In the genomic region with DNA sequence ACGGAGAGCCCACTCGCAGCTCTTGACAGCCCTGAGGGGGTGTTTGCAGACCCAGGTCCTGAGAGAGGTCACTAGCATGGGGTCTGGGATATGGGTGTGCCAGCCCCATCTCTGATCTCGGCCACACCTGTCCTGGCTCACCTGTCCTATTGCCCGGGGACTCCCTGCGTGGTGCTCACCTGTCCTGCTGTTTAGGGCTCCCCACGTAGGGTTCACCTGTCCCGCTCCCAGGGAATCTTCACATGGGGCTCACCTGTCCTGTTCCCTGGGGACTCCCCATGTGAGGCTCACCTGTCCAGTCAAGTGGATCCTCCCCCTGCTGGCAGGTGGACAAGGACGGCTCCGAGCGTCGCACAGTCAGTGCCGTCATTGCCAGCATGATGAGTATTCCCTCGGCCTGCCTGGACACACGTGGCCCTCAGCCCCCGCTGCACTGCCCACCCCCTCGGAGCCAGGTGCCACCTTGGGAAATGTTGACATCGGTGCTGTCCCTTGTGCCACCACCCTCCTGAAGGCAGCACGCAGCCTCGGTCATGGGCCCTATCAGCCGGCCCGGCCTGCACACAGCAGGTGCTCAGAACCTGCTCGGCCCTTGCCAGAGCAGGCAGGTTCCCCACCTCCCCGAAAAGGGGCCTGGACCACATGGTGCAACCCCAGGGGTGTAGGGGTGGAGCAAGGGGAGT, we compare ENCODE assay signal across 14 cellular contexts. TPM values are rescaled to one million over a fixed set of nuclear protein-coding genes. Genes with fewer than 3 reads are reported as not detected.
DNase-seq lines count a peak whose midpoint lies in the region; ATAC-seq, FAIRE-seq and TF ChIP-seq lines count a peak whose summit lies in the region.
"Had no signal": no experiment of that assay in that cellular context is flagged by ENCODE, and none has a peak within 500 bp of the region (broad histone marks: within the 10 kb centered on the region; RNA-seq: fewer than 3 reads in every experiment).

No MANE protein-coding gene starts in this region.

- intact Hi-C loops in activated naive CD4-positive, alpha-beta T cell treated with anti-CD3 and anti-CD28 coated beads for 36 hours (cut with micrococcal nuclease) = no loop called here
- intact Hi-C loops in K562 (cut with micrococcal nuclease) (loop anchor here (5.0 to 10.0 kb wide), 3 partner anchors 52 to 302 kb away; a partner anchor contains a TSS), sigmoid colon (cut with DNase I) (no loop called here), thyroid gland (cut with DNase I) (no loop called here)

- no peak overlapping the region for H3K4me2 ChIP-seq in K562 (ENCODE audit: insufficient read depth, low read length)

- no peaks in the 10 kb centered on the region for H3K9me3 Mint-ChIP-seq in activated naive CD4-positive, alpha-beta T cell treated with anti-CD3 and anti-CD28 coated beads, Interleukin-2, amount 50 U/mL, for 24 hours
- H3K9me3 Mint-ChIP-seq in activated naive CD4-positive, alpha-beta T cell treated with anti-CD3 and anti-CD28 coated beads for 36 hours = no peaks in the 10 kb centered on the region

- H3K9me1 ChIP-seq in K562 (ENCODE audit: control insufficient read depth, insufficient read depth, low read length) = no peaks in the 10 kb centered on the region

- TF ChIP-seq POLR2A in K562 (conservative IDR thresholded peaks at IDR 0.05) (no peak), sigmoid colon (IDR thresholded peaks at IDR 0.05) (no peak), thyroid gland (IDR thresholded peaks at IDR 0.05) (no peak)

- H3K79me2 ChIP-seq in K562 (ENCODE audit: control insufficient read depth, insufficient read depth, low read length) = peaks cover 2% of the 10 kb centered on the region; the same call in 2 of the 3 replicates
- H3K79me2 ChIP-seq: parathyroid adenoma had no signal

- POLR2A ChIA-PET in K562 (lab: Yijun Ruan, JAX) = no interaction called here

- H3K36me3 ChIP-seq in K562 (ENCODE audit: control insufficient read depth, insufficient read depth, low read length) (no peaks in the 10 kb centered on the region), sigmoid colon (no peaks in the 10 kb centered on the region), thyroid gland (no peaks in the 10 kb centered on the region)
- H3K36me3 ChIP-seq: Peyer's patch had no signal

- no peak for TF ChIP-seq RAD21 in K562 (CRISPR knock-in tag; conservative IDR thresholded peaks at IDR 0.05 in 1 of 2, IDR thresholded peaks at IDR 0.05 in 1 of 2)

- ATAC-seq in K562 (no peak), HG02678 (IDR thresholded peaks at IDR 0.05; ENCODE audit: unreplicated experiment) (no peak)

- 0 out of 2 replicates have a peak, but pooled peaks cover 4% of the 10 kb centered on the region for H4K20me1 ChIP-seq in K562 (replicated peaks; ENCODE audit: control insufficient read depth, insufficient read depth, low read length)

- peak overlapping the region; percentile 4 for H3K4me3 Mint-ChIP-seq in activated naive CD4-positive, alpha-beta T cell treated with anti-CD3 and anti-CD28 coated beads, Interleukin-2, amount 50 U/mL, for 24 hours
- no peak overlapping the region for H3K4me3 Mint-ChIP-seq in activated naive CD4-positive, alpha-beta T cell treated with anti-CD3 and anti-CD28 coated beads for 36 hours

- no peaks in the 10 kb centered on the region for H3K27me3 Mint-ChIP-seq in activated naive CD4-positive, alpha-beta T cell treated with anti-CD3 and anti-CD28 coated beads, Interleukin-2, amount 50 U/mL, for 24 hours
- H3K27me3 Mint-ChIP-seq in activated naive CD4-positive, alpha-beta T cell treated with anti-CD3 and anti-CD28 coated beads for 36 hours (ENCODE audit: low read depth) = peaks cover 5% of the 10 kb centered on the region

- no peaks in the 10 kb centered on the region for H3K9me3 ChIP-seq in K562 (replicated peaks; ENCODE audit: control insufficient read depth, insufficient read depth, low read depth, low read length)
- no peaks in the 10 kb centered on the region for H3K9me3 ChIP-seq in sigmoid colon
- H3K9me3 ChIP-seq in thyroid gland = no peaks in the 10 kb centered on the region
- H3K9me3 ChIP-seq: Peyer's patch had no signal

- H3K27ac ChIP-seq in K562 (ENCODE audit: extremely low read depth, low read depth, low read length) = no peak overlapping the region
- H3K27ac ChIP-seq in sigmoid colon = no peak overlapping the region
- H3K27ac ChIP-seq in thyroid gland = no peak overlapping the region
- H3K27ac ChIP-seq: parathyroid adenoma had no signal

- CTCF ChIA-PET in activated naive CD4-positive, alpha-beta T cell treated with anti-CD3 and anti-CD28 coated beads for 36 hours (lab: Charles Lee) = no interaction called here
- CTCF ChIA-PET in K562 (lab: Yijun Ruan, JAX; ENCODE audit: low intra/inter-chr PET ratio) = no interaction called here

- no peak for TF ChIP-seq CTCF in K562 (IDR thresholded peaks at IDR 0.05 in 2 of 3, conservative IDR thresholded peaks at IDR 0.05 in 1 of 3; ENCODE audit: insufficient read depth in 2 of 3, low read depth in 1 of 3, low read length in 3 of 3)
- TF ChIP-seq CTCF in sigmoid colon (IDR thresholded peaks at IDR 0.05) = no peak
- TF ChIP-seq CTCF in thyroid gland (IDR thresholded peaks at IDR 0.05) = no peak

- no peak overlapping the region for H2AFZ ChIP-seq in K562 (ENCODE audit: low read depth, low read length)
- H2AFZ ChIP-seq: parathyroid adenoma had no signal

- H3K4me1 ChIP-seq in K562 (replicated peaks in 1 of 2; ENCODE audit: control insufficient read depth in 2 of 2, insufficient read depth in 2 of 2, low read length in 2 of 2) = peaks cover 21 to 94% of the 10 kb centered on the region in 2 experiments
- peaks cover 0 to 25% (median 9%) of the 10 kb centered on the region in 4 donors for H3K4me1 ChIP-seq in sigmoid colon
- peaks cover 10 to 32% of the 10 kb centered on the region in 2 donors for H3K4me1 ChIP-seq in thyroid gland
- H3K4me1 ChIP-seq: parathyroid adenoma had no signal

- H3K36me3 Mint-ChIP-seq in activated naive CD4-positive, alpha-beta T cell treated with anti-CD3 and anti-CD28 coated beads, Interleukin-2, amount 50 U/mL, for 24 hours = no peaks in the 10 kb centered on the region
- no peaks in the 10 kb centered on the region for H3K36me3 Mint-ChIP-seq in activated naive CD4-positive, alpha-beta T cell treated with anti-CD3 and anti-CD28 coated beads for 36 hours (ENCODE audit: low read depth)

- no peak overlapping the region; a peak in 1 of 4 replicates for H3K9ac ChIP-seq in K562 (ENCODE audit: insufficient read depth in 1 of 2, low read depth in 2 of 2, low read length in 2 of 2)
- H3K9ac ChIP-seq: parathyroid adenoma had no signal

- in situ Hi-C loops in K562 (cut with MboI) = no loop called here

- H3K27me3 ChIP-seq in K562 (ENCODE audit: control insufficient read depth in 2 of 2, insufficient read depth in 2 of 2, low read length in 2 of 2) = no peaks in the 10 kb centered on the region
- H3K27me3 ChIP-seq in sigmoid colon = peaks cover 8 to 55% (median 33%) of the 10 kb centered on the region in 3 donors
- H3K27me3 ChIP-seq in thyroid gland = no peaks in the 10 kb centered on the region
- H3K27me3 ChIP-seq: Peyer's patch had no signal

- H3K27ac Mint-ChIP-seq in activated naive CD4-positive, alpha-beta T cell treated with anti-CD3 and anti-CD28 coated beads, Interleukin-2, amount 50 U/mL, for 24 hours = no peak overlapping the region
- no peak overlapping the region for H3K27ac Mint-ChIP-seq in activated naive CD4-positive, alpha-beta T cell treated with anti-CD3 and anti-CD28 coated beads for 36 hours

- BruUV-seq in K562 (replicated peaks; lab: Mats Ljungman, UMichigan) = no TSS peak

- TF ChIP-seq EP300 in K562 (IDR thresholded peaks at IDR 0.05; ENCODE audit: low read length) (no peak), sigmoid colon (IDR thresholded peaks at IDR 0.05) (no peak)

- no peak for DNase-seq in activated naive CD4-positive, alpha-beta T cell treated with anti-CD3 and anti-CD28 coated beads for 36 hours
- peak; percentile 76 for DNase-seq in DMS53 treated with DMSO at 0.1 percent for 48 hours (lab: John Stamatoyannopoulos, UW; ENCODE audit: unreplicated experiment)
- DNase-seq in K562 (ENCODE audit: extremely low read depth in 1 of 4, low spot score in 3 of 4) = no peak
- peak; percentile 63 for DNase-seq in sigmoid colon
- no peak for DNase-seq in thyroid gland
- DNase-seq in islet precursor cell = no peak
- DNase-seq: activated CD4-positive, alpha-beta T cell treated with anti-CD3 and anti-CD28 coated beads for 48 hours; effector CD4-positive, alpha-beta T cell; mesenchymal stem cell had no signal

- peaks cover 4% of the 10 kb centered on the region for H3K4me1 Mint-ChIP-seq in activated naive CD4-positive, alpha-beta T cell treated with anti-CD3 and anti-CD28 coated beads, Interleukin-2, amount 50 U/mL, for 24 hours
- peaks cover 3% of the 10 kb centered on the region for H3K4me1 Mint-ChIP-seq in activated naive CD4-positive, alpha-beta T cell treated with anti-CD3 and anti-CD28 coated beads for 36 hours (ENCODE audit: low read depth)

- no peak for FAIRE-seq in K562 (lab: Jason Lieb, UNC)
- FAIRE-seq: GM12891 had no signal

- 76% methylated on average over 22 of the region's 23 CpGs for WGBS in K562 (ENCODE audit: insufficient coverage, low coverage, missing lambda C conversion rate)
- WGBS in sigmoid colon, 2 donors = 33 to 87% methylated on average over 23 of the region's 23 CpGs
- WGBS in thyroid gland, 2 donors = 64 to 91% methylated on average over 15 to 22 of the region's 23 CpGs

- H3K4me3 ChIP-seq in K562 = no peak overlapping the region
- no peak overlapping the region for H3K4me3 ChIP-seq in sigmoid colon
- H3K4me3 ChIP-seq in thyroid gland (replicated peaks in 1 of 3) = no peak overlapping the region

RNA-seq across cellular contexts. Expression of a gene that starts 6.3 kb away (rescaled TPM):
- total RNA-seq in activated naive CD4-positive, alpha-beta T cell treated with anti-CD3 and anti-CD28 coated beads for 36 hours = not detected
- total RNA-seq in K562 (2011; cell fraction: chromatin; rRNA removed; ENCODE audit: low replicate concordance) = not detected in 2 replicates
- 0.39 TPM in 1 of 2 replicates, not detected in the other for total RNA-seq in K562 (2011; cell fraction: nucleolus; rRNA removed)
- 0.61 TPM in 1 of 2 replicates, not detected in the other for total RNA-seq in K562 (2011; cell fraction: nucleoplasm; rRNA removed)
- total RNA-seq in K562 (2014; rRNA removed) (not detected in 2 replicates), K562 (2014; rRNA removed; fragmentation: Illumina TruSeq; extraction: Trizol) (not detected in 2 replicates), K562 (2015; rRNA removed; fragmentation: Illumina TruSeq; extraction: Trizol) (not detected in 2 replicates), K562 (2021) (0.24 and 0.29 TPM in 2 replicates), sigmoid colon (1 to 10 TPM; 3.9 to 5.0 (median 4.5) TPM), thyroid gland (10 to 100 TPM; 14.9 to 27.1 (median 18.3) TPM)
- polyA plus RNA-seq in K562 (2011; rRNA removed) (not detected in 2 replicates), K562 (2014; fragmentation: Illumina TruSeq; extraction: Trizol) (not detected in 2 replicates), K562 (2014; fragmentation: Nextera tagmentation; extraction: Ambion mirVana) (not detected), K562 (2014; rRNA removed) (0.18 and 0.41 TPM in 2 replicates), sigmoid colon (1 to 10 TPM; 2.4 to 6.4 (median 4.6) TPM)
- polyA plus RNA-seq in K562 (2011; cell fraction: cytosol; rRNA removed) = 0.03 and 0.22 TPM in 2 replicates
- 0.25 and 0.55 TPM in 2 replicates for polyA plus RNA-seq in K562 (2011; cell fraction: nucleus; rRNA removed)
- polyA plus RNA-seq in K562 (2012) = 0.21 and 0.30 TPM in 2 replicates
- polyA minus RNA-seq in K562 (2011; rRNA and poly(A)+ RNA removed) = not detected in 2 replicates
- polyA minus RNA-seq in K562 (2011; cell fraction: cytosol; rRNA and poly(A)+ RNA removed) = not detected in 2 replicates
- polyA minus RNA-seq in K562 (2011; cell fraction: nucleus; rRNA and poly(A)+ RNA removed) = not detected in 2 replicates

RNA-seq across cellular contexts. Expression of a gene that starts 8.3 kb away (rescaled TPM):
- total RNA-seq in activated naive CD4-positive, alpha-beta T cell treated with anti-CD3 and anti-CD28 coated beads for 36 hours = 10 to 100 TPM; 12.0 to 12.9 TPM
- total RNA-seq in K562 (2011; cell fraction: chromatin; rRNA removed; ENCODE audit: low replicate concordance) = 13.3 and 32.0 TPM in 2 replicates
- total RNA-seq in K562 (2011; cell fraction: nucleolus; rRNA removed) = 19.7 and 19.9 TPM in 2 replicates
- total RNA-seq in K562 (2011; cell fraction: nucleoplasm; rRNA removed) = 9.6 and 13.4 TPM in 2 replicates
- total RNA-seq in K562 (2014; rRNA removed) (4.9 and 6.2 TPM in 2 replicates), K562 (2014; rRNA removed; fragmentation: Illumina TruSeq; extraction: Trizol) (2.6 and 3.1 TPM in 2 replicates), K562 (2015; rRNA removed; fragmentation: Illumina TruSeq; extraction: Trizol) (5.1 and 5.9 TPM in 2 replicates), K562 (2021) (9.1 and 10.0 TPM in 2 replicates), sigmoid colon (10 to 100 TPM in 2 of 4 donors, 1 to 10 TPM in 2; 5.7 to 11.7 (median 9.8) TPM), thyroid gland (10 to 100 TPM; 13.0 to 17.5 (median 14.2) TPM)
- polyA plus RNA-seq in K562 (2011; rRNA removed) (3.8 and 4.1 TPM in 2 replicates), K562 (2014; fragmentation: Illumina TruSeq; extraction: Trizol) (3.4 and 5.5 TPM in 2 replicates), K562 (2014; fragmentation: Nextera tagmentation; extraction: Ambion mirVana) (1 to 10 TPM; 1.4 TPM), K562 (2014; rRNA removed) (6.0 and 6.9 TPM in 2 replicates), sigmoid colon (10 to 100 TPM; 19.2 to 29.7 (median 28.7) TPM)
- 2.8 TPM in 2 replicates for polyA plus RNA-seq in K562 (2011; cell fraction: cytosol; rRNA removed)
- 18.2 and 29.5 TPM in 2 replicates for polyA plus RNA-seq in K562 (2011; cell fraction: nucleus; rRNA removed)
- polyA plus RNA-seq in K562 (2012) = 9.3 and 13.7 TPM in 2 replicates
- polyA minus RNA-seq in K562 (2011; rRNA and poly(A)+ RNA removed) = 3.1 and 4.0 TPM in 2 replicates
- 0.76 and 1.5 TPM in 2 replicates for polyA minus RNA-seq in K562 (2011; cell fraction: cytosol; rRNA and poly(A)+ RNA removed)
- 11.0 and 13.6 TPM in 2 replicates for polyA minus RNA-seq in K562 (2011; cell fraction: nucleus; rRNA and poly(A)+ RNA removed)

RNA-seq across cellular contexts. Expression of a gene that starts 8.6 kb away (rescaled TPM):
- total RNA-seq in activated naive CD4-positive, alpha-beta T cell treated with anti-CD3 and anti-CD28 coated beads for 36 hours = 100 to 1,000 TPM; 254 to 257 TPM
- total RNA-seq in K562 (2011; cell fraction: chromatin; rRNA removed; ENCODE audit: low replicate concordance) = 72.8 and 88.6 TPM in 2 replicates
- total RNA-seq in K562 (2011; cell fraction: nucleolus; rRNA removed) = 122 and 189 TPM in 2 replicates
- 125 and 130 TPM in 2 replicates for total RNA-seq in K562 (2011; cell fraction: nucleoplasm; rRNA removed)
- 746 and 978 TPM in 2 replicates for total RNA-seq in K562 (2014; rRNA removed)
- 839 and 887 TPM in 2 replicates for total RNA-seq in K562 (2014; rRNA removed; fragmentation: Illumina TruSeq; extraction: Trizol)
- total RNA-seq in K562 (2015; rRNA removed; fragmentation: Illumina TruSeq; extraction: Trizol) = 914 and 930 TPM in 2 replicates
- total RNA-seq in K562 (2021) = 509 and 535 TPM in 2 replicates
- polyA plus RNA-seq in K562 (2011; rRNA removed) = 573 and 595 TPM in 2 replicates
- polyA plus RNA-seq in K562 (2011; cell fraction: cytosol; rRNA removed) = 589 and 678 TPM in 2 replicates
- 222 and 265 TPM in 2 replicates for polyA plus RNA-seq in K562 (2011; cell fraction: nucleus; rRNA removed)
- polyA plus RNA-seq in K562 (2012) = 689 and 2,439 TPM in 2 replicates
- 632 and 822 TPM in 2 replicates for polyA plus RNA-seq in K562 (2014; fragmentation: Illumina TruSeq; extraction: Trizol)
- 1,000 to 10,000 TPM; 2,400 to 2,480 TPM for polyA plus RNA-seq in K562 (2014; fragmentation: Nextera tagmentation; extraction: Ambion mirVana)
- polyA plus RNA-seq in K562 (2014; rRNA removed) = 987 and 1,053 TPM in 2 replicates
- polyA minus RNA-seq in K562 (2011; rRNA and poly(A)+ RNA removed) = 147 and 173 TPM in 2 replicates
- 96.7 and 103 TPM in 2 replicates for polyA minus RNA-seq in K562 (2011; cell fraction: cytosol; rRNA and poly(A)+ RNA removed)
- polyA minus RNA-seq in K562 (2011; cell fraction: nucleus; rRNA and poly(A)+ RNA removed) = 41.5 and 69.1 TPM in 2 replicates
- 100 to 1,000 TPM; 104 to 244 (median 194) TPM for total RNA-seq in sigmoid colon
- polyA plus RNA-seq in sigmoid colon = 1,000 to 10,000 TPM in 2 of 3 donors, 100 to 1,000 TPM in 1; 610 to 1,302 (median 1,156) TPM
- 100 to 1,000 TPM in 2 of 4 donors, 10 to 100 TPM in 2; 82.2 to 144 (median 106) TPM for total RNA-seq in thyroid gland

RNA-seq across cellular contexts. Expression of a gene that starts 23.0 kb away (rescaled TPM):
- 10 to 100 TPM; 24.7 to 25.9 TPM for total RNA-seq in activated naive CD4-positive, alpha-beta T cell treated with anti-CD3 and anti-CD28 coated beads for 36 hours
- total RNA-seq in K562 (2011; cell fraction: chromatin; rRNA removed; ENCODE audit: low replicate concordance) = 122 and 175 TPM in 2 replicates
- 123 and 128 TPM in 2 replicates for total RNA-seq in K562 (2011; cell fraction: nucleolus; rRNA removed)
- total RNA-seq in K562 (2011; cell fraction: nucleoplasm; rRNA removed) = 119 and 129 TPM in 2 replicates
- total RNA-seq in K562 (2014; rRNA removed) (31.3 and 39.9 TPM in 2 replicates), K562 (2014; rRNA removed; fragmentation: Illumina TruSeq; extraction: Trizol) (13.3 and 14.7 TPM in 2 replicates), K562 (2015; rRNA removed; fragmentation: Illumina TruSeq; extraction: Trizol) (19.1 and 20.3 TPM in 2 replicates), K562 (2021) (39.6 and 46.1 TPM in 2 replicates), sigmoid colon (10 to 100 TPM; 26.4 to 60.1 (median 40.2) TPM), thyroid gland (10 to 100 TPM; 41.4 to 60.0 (median 50.2) TPM)
- polyA plus RNA-seq in K562 (2011; rRNA removed) (37.2 and 42.2 TPM in 2 replicates), K562 (2014; fragmentation: Illumina TruSeq; extraction: Trizol) (18.9 and 20.4 TPM in 2 replicates), K562 (2014; fragmentation: Nextera tagmentation; extraction: Ambion mirVana) (1 to 10 TPM; 2.6 to 4.3 TPM), K562 (2014; rRNA removed) (40.1 and 40.2 TPM in 2 replicates), sigmoid colon (10 to 100 TPM; 15.6 to 52.9 (median 24.5) TPM)
- 35.7 and 39.0 TPM in 2 replicates for polyA plus RNA-seq in K562 (2011; cell fraction: cytosol; rRNA removed)
- 197 and 242 TPM in 2 replicates for polyA plus RNA-seq in K562 (2011; cell fraction: nucleus; rRNA removed)
- 22.9 and 34.4 TPM in 2 replicates for polyA plus RNA-seq in K562 (2012)
- polyA minus RNA-seq in K562 (2011; rRNA and poly(A)+ RNA removed) = 25.9 and 30.6 TPM in 2 replicates
- 22.7 and 34.9 TPM in 2 replicates for polyA minus RNA-seq in K562 (2011; cell fraction: cytosol; rRNA and poly(A)+ RNA removed)
- 74.0 and 79.4 TPM in 2 replicates for polyA minus RNA-seq in K562 (2011; cell fraction: nucleus; rRNA and poly(A)+ RNA removed)

RNA-seq across cellular contexts. Expression of a gene that starts 57.3 kb away (rescaled TPM):
- 10 to 100 TPM; 17.4 to 18.1 TPM for total RNA-seq in activated naive CD4-positive, alpha-beta T cell treated with anti-CD3 and anti-CD28 coated beads for 36 hours
- total RNA-seq in K562 (2011; cell fraction: chromatin; rRNA removed; ENCODE audit: low replicate concordance) = 0.30 TPM in 1 of 2 replicates, not detected in the other
- not detected in 2 replicates for total RNA-seq in K562 (2011; cell fraction: nucleolus; rRNA removed)
- not detected in 2 replicates for total RNA-seq in K562 (2011; cell fraction: nucleoplasm; rRNA removed)
- total RNA-seq in K562 (2014; rRNA removed) (not detected in 2 replicates), K562 (2014; rRNA removed; fragmentation: Illumina TruSeq; extraction: Trizol) (not detected in 2 replicates), K562 (2015; rRNA removed; fragmentation: Illumina TruSeq; extraction: Trizol) (not detected in 2 replicates), K562 (2021) (not detected in 2 replicates), sigmoid colon (1 to 10 TPM in 2 of 4 donors, under 1 TPM in 1, not detected in 1; 0.41 to 5.4 (median 2.6) TPM), thyroid gland (10 to 100 TPM in 2 of 4 donors, 1 to 10 TPM in 2; 6.4 to 26.4 (median 14.4) TPM)
- polyA plus RNA-seq in K562 (2011; rRNA removed) (not detected in 2 replicates), K562 (2014; fragmentation: Illumina TruSeq; extraction: Trizol) (not detected in 2 replicates), K562 (2014; fragmentation: Nextera tagmentation; extraction: Ambion mirVana) (under 1 TPM in 1 of 2 experiments, not detected in 1; 0.04 TPM), K562 (2014; rRNA removed) (not detected in 2 replicates), sigmoid colon (1 to 10 TPM in 1 of 3 donors, under 1 TPM in 2; under 0.01 to 4.1 (median 0.46) TPM)
- 0.04 TPM in 1 of 2 replicates, not detected in the other for polyA plus RNA-seq in K562 (2011; cell fraction: cytosol; rRNA removed)
- polyA plus RNA-seq in K562 (2011; cell fraction: nucleus; rRNA removed) = not detected in 2 replicates
- polyA plus RNA-seq in K562 (2012) = 0.07 and 0.10 TPM in 2 replicates
- polyA minus RNA-seq in K562 (2011; rRNA and poly(A)+ RNA removed) = 0.07 TPM in 1 of 2 replicates, not detected in the other
- not detected in 2 replicates for polyA minus RNA-seq in K562 (2011; cell fraction: cytosol; rRNA and poly(A)+ RNA removed)
- not detected in 2 replicates for polyA minus RNA-seq in K562 (2011; cell fraction: nucleus; rRNA and poly(A)+ RNA removed)

Comparison
In these comparisons a context has a peak if more than half of its experiments do, and no peak if none do; other contexts are left out.
1. DNase-seq: peak in DMS53 treated with DMSO at 0.1 percent for 48 hours (single experiment) and sigmoid colon (single experiment); none in activated naive CD4-positive, alpha-beta T cell treated with anti-CD3 and anti-CD28 coated beads for 36 hours (single experiment), K562 (0 of 4), thyroid gland (0 of 2) and islet precursor cell (single experiment).